ENCODE assay signal across 2 cellular contexts in the genomic region with DNA sequence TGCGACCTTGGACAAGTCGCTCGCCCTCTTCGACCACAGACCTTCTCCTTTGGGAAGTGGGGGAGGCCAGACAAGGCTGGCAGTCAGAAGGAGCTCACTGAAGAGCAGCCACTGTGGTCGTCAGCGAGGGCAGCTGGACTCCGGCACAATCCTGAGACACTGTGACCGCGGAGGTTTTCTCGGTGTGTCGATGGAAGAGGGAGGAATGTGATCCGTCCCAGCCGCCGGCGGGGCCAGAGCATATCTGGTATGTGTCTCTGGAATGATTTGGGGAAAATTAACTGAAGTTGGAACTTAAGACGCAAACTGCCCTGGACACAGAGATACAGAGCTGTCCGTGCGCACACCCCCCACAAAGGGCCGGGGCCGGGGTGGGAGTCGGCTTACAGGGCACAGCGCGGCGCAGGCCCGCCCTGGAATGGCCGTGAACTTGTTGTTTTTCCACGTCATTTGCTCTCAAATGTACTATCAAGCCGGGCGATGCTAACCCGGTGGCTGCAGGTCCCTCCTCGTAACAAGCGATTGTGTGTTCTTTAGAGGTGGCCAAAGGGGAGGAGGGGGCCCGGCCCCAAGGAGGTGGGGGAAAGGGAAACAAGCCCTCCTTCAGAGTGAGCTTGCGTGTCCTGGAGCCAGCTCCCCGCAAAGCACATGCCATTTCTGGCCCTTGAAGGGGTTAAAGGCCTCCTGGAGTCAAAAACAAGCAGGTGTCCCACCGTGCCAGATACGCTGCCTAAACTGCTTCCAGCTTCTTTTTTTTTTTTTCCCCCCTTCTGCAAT.
TF ChIP-seq lines count a peak whose summit lies in the region.

No MANE protein-coding gene starts in this region.

TF ChIP-seq in HepG2, 621 proteins besides CTCF, POLR2A, EP300 and RAD21:
- TF ChIP-seq ZSCAN25 (CRISPR knock-in tag; IDR thresholded peaks at IDR 0.05) (0 out of 2 replicates have a peak, but pooled peaks have one; percentile 26), RXRB (CRISPR knock-in tag; IDR thresholded peaks at IDR 0.05; ENCODE audit: borderline replicate concordance) (no peak), ZBTB38 (CRISPR knock-in tag; IDR thresholded peaks at IDR 0.05) (0 out of 2 replicates have a peak, but pooled peaks have one; percentile 38)
TF ChIP-seq in HepG2: peak in this region for 2.

TF ChIP-seq in SK-N-SH, 30 proteins besides CTCF, POLR2A, EP300 and RAD21:
- no peak for TF ChIP-seq ELF1 (IDR thresholded peaks at IDR 0.05)
- TF ChIP-seq MXI1 (IDR thresholded peaks at IDR 0.05; ENCODE audit: low read depth, low read length): no peak
- TF ChIP-seq, protein P1, sequence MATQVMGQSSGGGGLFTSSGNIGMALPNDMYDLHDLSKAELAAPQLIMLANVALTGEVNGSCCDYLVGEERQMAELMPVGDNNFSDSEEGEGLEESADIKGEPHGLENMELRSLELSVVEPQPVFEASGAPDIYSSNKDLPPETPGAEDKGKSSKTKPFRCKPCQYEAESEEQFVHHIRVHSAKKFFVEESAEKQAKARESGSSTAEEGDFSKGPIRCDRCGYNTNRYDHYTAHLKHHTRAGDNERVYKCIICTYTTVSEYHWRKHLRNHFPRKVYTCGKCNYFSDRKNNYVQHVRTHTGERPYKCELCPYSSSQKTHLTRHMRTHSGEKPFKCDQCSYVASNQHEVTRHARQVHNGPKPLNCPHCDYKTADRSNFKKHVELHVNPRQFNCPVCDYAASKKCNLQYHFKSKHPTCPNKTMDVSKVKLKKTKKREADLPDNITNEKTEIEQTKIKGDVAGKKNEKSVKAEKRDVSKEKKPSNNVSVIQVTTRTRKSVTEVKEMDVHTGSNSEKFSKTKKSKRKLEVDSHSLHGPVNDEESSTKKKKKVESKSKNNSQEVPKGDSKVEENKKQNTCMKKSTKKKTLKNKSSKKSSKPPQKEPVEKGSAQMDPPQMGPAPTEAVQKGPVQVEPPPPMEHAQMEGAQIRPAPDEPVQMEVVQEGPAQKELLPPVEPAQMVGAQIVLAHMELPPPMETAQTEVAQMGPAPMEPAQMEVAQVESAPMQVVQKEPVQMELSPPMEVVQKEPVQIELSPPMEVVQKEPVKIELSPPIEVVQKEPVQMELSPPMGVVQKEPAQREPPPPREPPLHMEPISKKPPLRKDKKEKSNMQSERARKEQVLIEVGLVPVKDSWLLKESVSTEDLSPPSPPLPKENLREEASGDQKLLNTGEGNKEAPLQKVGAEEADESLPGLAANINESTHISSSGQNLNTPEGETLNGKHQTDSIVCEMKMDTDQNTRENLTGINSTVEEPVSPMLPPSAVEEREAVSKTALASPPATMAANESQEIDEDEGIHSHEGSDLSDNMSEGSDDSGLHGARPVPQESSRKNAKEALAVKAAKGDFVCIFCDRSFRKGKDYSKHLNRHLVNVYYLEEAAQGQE (IDR thresholded peaks at IDR 0.05; ENCODE audit: low read depth, low read length): no peak
- TF ChIP-seq FOXM1 (IDR thresholded peaks at IDR 0.05; ENCODE audit: low read depth): no peak
- TF ChIP-seq TAF1 (IDR thresholded peaks at IDR 0.05; ENCODE audit: borderline replicate concordance, low read depth, low read length): no peak
TF ChIP-seq in SK-N-SH: peak in this region for 0.
